10 cellular contexts compared by ENCODE assay signal in genomic region chr22:38239101-38239761, GRCh38. TPM values are rescaled to one million over a fixed set of nuclear protein-coding genes. Genes with fewer than 3 reads are reported as not detected.
DNase-seq lines count a peak whose midpoint lies in the region; ATAC-seq, FAIRE-seq and TF ChIP-seq lines count a peak whose summit lies in the region.
"Had no signal": no experiment of that assay in that cellular context is flagged by ENCODE, and none has a peak within 500 bp of the region (broad histone marks: within the 10 kb centered on the region; RNA-seq: fewer than 3 reads in every experiment).

No MANE protein-coding gene starts in this region.

- H3K56ac ChIP-seq in mesendoderm (ENCODE audit: low read length), result peak overlapping the region; percentile 20

- H3K4me1 Mint-ChIP-seq in activated CD8-positive, alpha-beta T cell treated with anti-CD3 and anti-CD28 coated beads, Interleukin-2, amount 10 ng/mL, durations not matched to agents 7 days and 5 days (ENCODE audit: low read depth), result peaks cover 3% of the 10 kb centered on the region

- CTCF ChIA-PET in endothelial cell of umbilical vein (lab: Charles Lee), result interaction anchor here (0.8 to 3.7 kb wide), 15 partner anchors 9 to 187 kb away, joined by 3 to 41 read pairs (median 3); no protein-coding TSS in a partner anchor
- CTCF ChIA-PET in activated CD8-positive, alpha-beta T cell treated with anti-CD3 and anti-CD28 coated beads, Interleukin-2, amount 10 ng/mL, durations not matched to agents 7 days and 5 days (lab: Charles Lee), result interaction anchor here (2.8 kb wide), 1 partner anchor 187 kb away, joined by 7 read pairs; no protein-coding TSS in a partner anchor

- H2AK5ac ChIP-seq in mesendoderm (ENCODE audit: low read length), result no peak overlapping the region

- dilution Hi-C loops in endothelial cell of umbilical vein (cut with MboI; ENCODE audit: extremely low pct_ligation_motif_present, low sequenced_read_pairs), result no loop called here

- DNase-seq in NCI-H2196 (lab: John Stamatoyannopoulos, UW; ENCODE audit: unreplicated experiment), result peak; percentile 2
- no peak for DNase-seq in NCI-H2196 treated with DMSO at 0.1 percent for 48 hours (lab: John Stamatoyannopoulos, UW; ENCODE audit: unreplicated experiment)
- peak; percentile 83 for DNase-seq in endothelial cell of umbilical vein (ENCODE audit: low read depth, low spot score)
- DNase-seq in mesendoderm, result peak; percentile 37
- peak; percentile 88 for DNase-seq in urothelium cell line (ENCODE audit: low spot score)
- no peak for DNase-seq in activated CD8-positive, alpha-beta T cell treated with anti-CD3 and anti-CD28 coated beads, Interleukin-2, amount 10 ng/mL, durations not matched to agents 7 days and 5 days
- DNase-seq in G401 (ENCODE audit: low spot score), result no peak

- peak overlapping the region; percentile 70 for H3K9ac ChIP-seq in endothelial cell of umbilical vein (replicated peaks; ENCODE audit: extremely low read depth, insufficient read depth, low read length)
- H3K9ac ChIP-seq in mesendoderm (ENCODE audit: low read length), result no peak overlapping the region
- H3K9ac ChIP-seq: BLaER1 treated with 17β-estradiol and CSF1 and Interleukin-3, amounts not matched to agents 10 nM and 100 nM had no signal

- no peak overlapping the region for H3K27ac Mint-ChIP-seq in activated CD8-positive, alpha-beta T cell treated with anti-CD3 and anti-CD28 coated beads, Interleukin-2, amount 10 ng/mL, durations not matched to agents 7 days and 5 days
- H3K27ac Mint-ChIP-seq: T-helper 1 cell treated with Interleukin-12 subunit alpha and Interleukin-12 subunit beta and Interleukin-4 antibody, amounts not matched to agents 30 μg/mL and 1 μg/mL, for 36 hours had no signal

- H3K79me2 ChIP-seq in endothelial cell of umbilical vein (ENCODE audit: control insufficient read depth, insufficient read depth, low read length) (peaks cover 3% of the 10 kb centered on the region), mesendoderm (ENCODE audit: control insufficient read depth, insufficient read depth, low read length) (no peaks in the 10 kb centered on the region)

- H4K5ac ChIP-seq in mesendoderm (ENCODE audit: low read length), result no peak overlapping the region

- no peak overlapping the region for H3K4me3 Mint-ChIP-seq in activated CD8-positive, alpha-beta T cell treated with anti-CD3 and anti-CD28 coated beads, Interleukin-2, amount 10 ng/mL, durations not matched to agents 7 days and 5 days
- H3K4me3 Mint-ChIP-seq: T-helper 1 cell treated with Interleukin-12 subunit alpha and Interleukin-12 subunit beta and Interleukin-4 antibody, amounts not matched to agents 30 μg/mL and 1 μg/mL, for 36 hours had no signal

- H3K79me1 ChIP-seq in mesendoderm (ENCODE audit: low read length), result no peaks in the 10 kb centered on the region

- H2BK15ac ChIP-seq in mesendoderm (replicated peaks; ENCODE audit: low read depth), result no peak overlapping the region

- H3K36me3 ChIP-seq in endothelial cell of umbilical vein (ENCODE audit: control insufficient read depth in 2 of 2, extremely low read depth in 1 of 2, insufficient read depth in 2 of 2, low read length in 2 of 2), result peaks cover 2 to 26% of the 10 kb centered on the region in 2 experiments
- H3K36me3 ChIP-seq in mesendoderm (ENCODE audit: control insufficient read depth, insufficient read depth, low read length), result no peaks in the 10 kb centered on the region

- POLR2A ChIA-PET in endothelial cell of umbilical vein (lab: Charles Lee), result interaction anchor here (0.6 kb wide), 1 partner anchor 66 kb away, joined by 3 read pairs; no protein-coding TSS in a partner anchor
- POLR2A ChIA-PET in activated CD8-positive, alpha-beta T cell treated with anti-CD3 and anti-CD28 coated beads, Interleukin-2, amount 10 ng/mL, durations not matched to agents 7 days and 5 days (lab: Charles Lee), result no interaction called here

- no TSS peak for BruUV-seq in endothelial cell of umbilical vein (replicated peaks; lab: Mats Ljungman, UMichigan)

- no peak overlapping the region for H3K23ac ChIP-seq in mesendoderm (ENCODE audit: low read length)

- no peak overlapping the region for H2AFZ ChIP-seq in endothelial cell of umbilical vein (ENCODE audit: low read depth, low read length)

- peak in 1 of 2 donors; percentile 34 for TF ChIP-seq CTCF in endothelial cell of umbilical vein (IDR thresholded peaks at IDR 0.05; ENCODE audit: extremely low read depth in 1 of 2, insufficient read depth in 1 of 2, low read depth in 1 of 2, low read length in 2 of 2)

- no CpG with 5 or more reads among the region's 14 CpGs for WGBS in mesendoderm (ENCODE audit: extremely low coverage, insufficient coverage, low lambda C conversion rate)

- peak overlapping the region; percentile 59 for H3K4me2 ChIP-seq in endothelial cell of umbilical vein (ENCODE audit: insufficient read depth, low read length)
- no peak overlapping the region for H3K4me2 ChIP-seq in mesendoderm (ENCODE audit: low read length)
- H3K4me2 ChIP-seq: BLaER1 treated with 17β-estradiol and CSF1 and Interleukin-3, amounts not matched to agents 10 nM and 100 nM had no signal

- no peaks in the 10 kb centered on the region for H3K36me3 Mint-ChIP-seq in activated CD8-positive, alpha-beta T cell treated with anti-CD3 and anti-CD28 coated beads, Interleukin-2, amount 10 ng/mL, durations not matched to agents 7 days and 5 days (ENCODE audit: low read depth)

- no peaks in the 10 kb centered on the region for H3K9me3 Mint-ChIP-seq in activated CD8-positive, alpha-beta T cell treated with anti-CD3 and anti-CD28 coated beads, Interleukin-2, amount 10 ng/mL, durations not matched to agents 7 days and 5 days (ENCODE audit: insufficient read depth)
- H3K9me3 Mint-ChIP-seq: T-helper 1 cell treated with Interleukin-12 subunit alpha and Interleukin-12 subunit beta and Interleukin-4 antibody, amounts not matched to agents 30 μg/mL and 1 μg/mL, for 36 hours had no signal

- no peak overlapping the region for H2BK5ac ChIP-seq in mesendoderm (ENCODE audit: low read length)

- H3K4me3 ChIP-seq in endothelial cell of umbilical vein (replicated peaks in 1 of 3; ENCODE audit: insufficient read depth in 1 of 3, low read depth in 1 of 3, low read length in 3 of 3) (no peak overlapping the region), mesendoderm (ENCODE audit: low read length) (no peak overlapping the region)
- H3K4me3 ChIP-seq: BLaER1 treated with 17β-estradiol and CSF1 and Interleukin-3, amounts not matched to agents 10 nM and 100 nM had no signal

- no peaks in the 10 kb centered on the region for H3K9me3 ChIP-seq in endothelial cell of umbilical vein (replicated peaks; ENCODE audit: control insufficient read depth, insufficient read depth, low read length)
- H3K9me3 ChIP-seq: BLaER1 treated with 17β-estradiol and CSF1 and Interleukin-3, amounts not matched to agents 10 nM and 100 nM had no signal

- no peak overlapping the region for H3K4ac ChIP-seq in mesendoderm (ENCODE audit: low read depth, low read length)

- H3K27me3 Mint-ChIP-seq in activated CD8-positive, alpha-beta T cell treated with anti-CD3 and anti-CD28 coated beads, Interleukin-2, amount 10 ng/mL, durations not matched to agents 7 days and 5 days (ENCODE audit: low read depth), result no peaks in the 10 kb centered on the region

- peak; percentile 95 for FAIRE-seq in endothelial cell of umbilical vein (lab: Jason Lieb, UNC)
- peak; percentile 98 for FAIRE-seq in urothelium cell line (lab: Jason Lieb, UNC)

- H2BK120ac ChIP-seq in mesendoderm (ENCODE audit: low read depth, low read length), result no peak overlapping the region

- H3K18ac ChIP-seq in mesendoderm (ENCODE audit: low read length), result no peak overlapping the region

- intact Hi-C loops in endothelial cell of umbilical vein (cut with micrococcal nuclease), result loop anchor here (1.0 to 10.0 kb wide), 5 partner anchors 9 to 336 kb away; partner anchors contain the start of genes DMC1 and TMEM184B

- ATAC-seq in activated CD8-positive, alpha-beta T cell treated with anti-CD3 and anti-CD28 coated beads, Interleukin-2, amount 10 ng/mL, durations not matched to agents 7 days and 5 days, result no peak
- ATAC-seq in HG03432 (IDR thresholded peaks at IDR 0.05; ENCODE audit: unreplicated experiment), result no peak

- no peaks in the 10 kb centered on the region for H3K9me1 ChIP-seq in endothelial cell of umbilical vein (replicated peaks; ENCODE audit: control insufficient read depth, extremely low read depth, insufficient read depth, low read length)

- H4K8ac ChIP-seq in mesendoderm (ENCODE audit: low read depth, low read length), result no peak overlapping the region

- in situ Hi-C loops in G401 (cut with HindIII; ENCODE audit: low sequenced_read_pairs), result no loop called here

- no peaks in the 10 kb centered on the region for H3K27me3 ChIP-seq in endothelial cell of umbilical vein (ENCODE audit: control insufficient read depth in 2 of 2, insufficient read depth in 2 of 2, low read length in 2 of 2)
- no peaks in the 10 kb centered on the region for H3K27me3 ChIP-seq in mesendoderm (ENCODE audit: insufficient read depth, low read length, poor library complexity)
- H3K27me3 ChIP-seq: BLaER1 treated with 17β-estradiol and CSF1 and Interleukin-3, amounts not matched to agents 10 nM and 100 nM had no signal

- TF ChIP-seq POLR2A in endothelial cell of umbilical vein (IDR thresholded peaks at IDR 0.05; ENCODE audit: low read depth, low read length), result no peak

- H4K20me1 ChIP-seq in endothelial cell of umbilical vein (replicated peaks; ENCODE audit: control insufficient read depth, extremely low read depth, insufficient read depth, low read length), result no peaks in the 10 kb centered on the region

- H3K27ac ChIP-seq in endothelial cell of umbilical vein (ENCODE audit: insufficient read depth, low read depth, low read length) (peak overlapping the region; percentile 74), mesendoderm (ENCODE audit: low read depth, low read length) (no peak overlapping the region)
- H3K27ac ChIP-seq: BLaER1 treated with 17β-estradiol and CSF1 and Interleukin-3, amounts not matched to agents 10 nM and 100 nM had no signal

- H3K4me1 ChIP-seq in endothelial cell of umbilical vein (ENCODE audit: control insufficient read depth, extremely low read depth, insufficient read depth, low read length) (peaks cover 31% of the 10 kb centered on the region), mesendoderm (ENCODE audit: control insufficient read depth, low read depth, low read length) (no peaks in the 10 kb centered on the region)

RNA-seq across cellular contexts. Expression of gene TMEM184B, which starts 33.6 kb away (rescaled TPM):
- total RNA-seq in endothelial cell of umbilical vein, result 96.6 and 99.8 TPM in 2 replicates
- polyA plus RNA-seq in endothelial cell of umbilical vein, result 72.5 and 88.8 TPM in 2 replicates
- 51.8 and 64.2 TPM in 2 replicates for polyA plus RNA-seq in endothelial cell of umbilical vein (2011; cell fraction: cytosol; rRNA removed)
- polyA plus RNA-seq in endothelial cell of umbilical vein (2011; cell fraction: nucleus; rRNA removed), result 67.8 and 78.0 TPM in 2 replicates
- 63.0 and 73.8 TPM in 2 replicates for polyA plus RNA-seq in endothelial cell of umbilical vein (2012)
- polyA minus RNA-seq in endothelial cell of umbilical vein, result 54.4 and 68.6 TPM in 2 replicates
- polyA minus RNA-seq in endothelial cell of umbilical vein (2011; cell fraction: cytosol; rRNA and poly(A)+ RNA removed), result 21.9 TPM
- 30.2 and 34.5 TPM in 2 replicates for polyA minus RNA-seq in endothelial cell of umbilical vein (2011; cell fraction: nucleus; rRNA and poly(A)+ RNA removed)
- 33.7 TPM for polyA plus RNA-seq in mesendoderm (2013, experiment 1 of 2)
- 35.3 TPM for polyA plus RNA-seq in mesendoderm (2013, experiment 2 of 2)
- total RNA-seq in activated CD8-positive, alpha-beta T cell treated with anti-CD3 and anti-CD28 coated beads, Interleukin-2, amount 10 ng/mL, durations not matched to agents 7 days and 5 days, result 10 to 100 TPM; 30.8 to 31.4 TPM
- 16.2 and 20.5 TPM in 2 replicates for total RNA-seq in G401 (2014; rRNA removed; shearing (Covaris generic))

RNA-seq across cellular contexts. Expression of gene MAFF, which starts 37.4 kb away (rescaled TPM):
- total RNA-seq in endothelial cell of umbilical vein, result 59.5 and 61.2 TPM in 2 replicates
- 29.0 and 30.5 TPM in 2 replicates for polyA plus RNA-seq in endothelial cell of umbilical vein
- 30.6 and 35.8 TPM in 2 replicates for polyA plus RNA-seq in endothelial cell of umbilical vein (2011; cell fraction: cytosol; rRNA removed)
- 23.2 and 24.2 TPM in 2 replicates for polyA plus RNA-seq in endothelial cell of umbilical vein (2011; cell fraction: nucleus; rRNA removed)
- 43.3 and 46.8 TPM in 2 replicates for polyA plus RNA-seq in endothelial cell of umbilical vein (2012)
- 16.2 and 18.6 TPM in 2 replicates for polyA minus RNA-seq in endothelial cell of umbilical vein
- 6.8 TPM for polyA minus RNA-seq in endothelial cell of umbilical vein (2011; cell fraction: cytosol; rRNA and poly(A)+ RNA removed)
- polyA minus RNA-seq in endothelial cell of umbilical vein (2011; cell fraction: nucleus; rRNA and poly(A)+ RNA removed), result 10.8 and 23.0 TPM in 2 replicates
- polyA plus RNA-seq in mesendoderm (2013, experiment 1 of 2), result 6.2 TPM
- polyA plus RNA-seq in mesendoderm (2013, experiment 2 of 2), result 6.4 TPM
- total RNA-seq in activated CD8-positive, alpha-beta T cell treated with anti-CD3 and anti-CD28 coated beads, Interleukin-2, amount 10 ng/mL, durations not matched to agents 7 days and 5 days, result 1 to 10 TPM; 6.8 to 9.1 TPM
- total RNA-seq in G401 (2014; rRNA removed; shearing (Covaris generic)), result 10.5 and 11.9 TPM in 2 replicates

RNA-seq across cellular contexts. Expression of gene PLA2G6, which starts 57.6 kb away (rescaled TPM):
- 10.3 and 11.1 TPM in 2 replicates for total RNA-seq in endothelial cell of umbilical vein
- polyA plus RNA-seq in endothelial cell of umbilical vein, result 6.6 and 9.9 TPM in 2 replicates
- polyA plus RNA-seq in endothelial cell of umbilical vein (2011; cell fraction: cytosol; rRNA removed), result 1.8 and 3.7 TPM in 2 replicates
- 62.1 and 69.2 TPM in 2 replicates for polyA plus RNA-seq in endothelial cell of umbilical vein (2011; cell fraction: nucleus; rRNA removed)
- polyA plus RNA-seq in endothelial cell of umbilical vein (2012), result 2.9 and 4.7 TPM in 2 replicates
- 16.0 and 17.4 TPM in 2 replicates for polyA minus RNA-seq in endothelial cell of umbilical vein
- 7.0 TPM for polyA minus RNA-seq in endothelial cell of umbilical vein (2011; cell fraction: cytosol; rRNA and poly(A)+ RNA removed)
- 19.5 and 21.1 TPM in 2 replicates for polyA minus RNA-seq in endothelial cell of umbilical vein (2011; cell fraction: nucleus; rRNA and poly(A)+ RNA removed)
- 2.4 TPM for polyA plus RNA-seq in mesendoderm (2013, experiment 1 of 2)
- 2.4 TPM for polyA plus RNA-seq in mesendoderm (2013, experiment 2 of 2)
- total RNA-seq in activated CD8-positive, alpha-beta T cell treated with anti-CD3 and anti-CD28 coated beads, Interleukin-2, amount 10 ng/mL, durations not matched to agents 7 days and 5 days, result 10 to 100 TPM; 39.8 to 43.1 TPM
- 11.4 TPM in 2 replicates for total RNA-seq in G401 (2014; rRNA removed; shearing (Covaris generic))

Comparison
In these comparisons a context has a peak if more than half of its experiments do, and no peak if none do; other contexts are left out.
1. DNase-seq: peak in NCI-H2196 (single experiment), endothelial cell of umbilical vein (single experiment), mesendoderm (single experiment) and urothelium cell line (single experiment); none in NCI-H2196 treated with DMSO at 0.1 percent for 48 hours (single experiment), activated CD8-positive, alpha-beta T cell treated with anti-CD3 and anti-CD28 coated beads, Interleukin-2, amount 10 ng/mL, durations not matched to agents 7 days and 5 days (single experiment) and G401 (single experiment).